21 cellular contexts compared by ENCODE assay signal in genomic region chr5:91095786-91096380, GRCh38.
A peak's percentile ranks its signal among the peaks of the same experiment; 100 is the strongest.
DNase-seq lines count a peak whose midpoint lies in the region; ATAC-seq and TF ChIP-seq lines count a peak whose summit lies in the region.
"Had no signal": no experiment of that assay in that cellular context is flagged by ENCODE, and none has a peak within 500 bp of the region (broad histone marks: within the 10 kb centered on the region; RNA-seq: fewer than 3 reads in every experiment).

No MANE protein-coding gene starts in this region.

- in situ Hi-C loops in ACHN (cut with HindIII; ENCODE audit: low pct_ligation_motif_present, low pct_unique_long_range_greater_than_20kb, low sequenced_read_pairs): no loop called here

- CTCF ChIA-PET in activated CD8-positive, alpha-beta memory T cell treated with anti-CD3 and anti-CD28 coated beads, Interleukin-2, amount 10 ng/mL, durations not matched to agents 7 days and 5 days (lab: Charles Lee): no interaction called here

- H3K36me3 Mint-ChIP-seq in endodermal cell (ENCODE audit: low read depth): peaks cover 6% of the 10 kb centered on the region
- H3K36me3 Mint-ChIP-seq in activated CD8-positive, alpha-beta memory T cell treated with anti-CD3 and anti-CD28 coated beads, Interleukin-2, amount 10 ng/mL, durations not matched to agents 7 days and 5 days: no peaks in the 10 kb centered on the region
- H3K36me3 Mint-ChIP-seq: CD4-positive, alpha-beta memory T cell had no signal

- H3K27ac ChIP-seq in HUES64 (ENCODE audit: low read depth, low read length) (peak overlapping the region; percentile 87; the same call in 1 of the 2 replicates), endodermal cell (ENCODE audit: low read depth, low read length) (no peak overlapping the region)
- H3K27ac ChIP-seq: BLaER1 treated with 17β-estradiol and CSF1 and Interleukin-3, amounts not matched to agents 10 nM and 100 nM; HL-60; Peyer's patch had no signal

- H3K36me3 ChIP-seq in HUES64 (ENCODE audit: insufficient read depth, low read length): no peaks in the 10 kb centered on the region
- no peaks in the 10 kb centered on the region for H3K36me3 ChIP-seq in endodermal cell (ENCODE audit: control insufficient read depth, insufficient read depth, low read length)
- H3K36me3 ChIP-seq: BLaER1 treated with 17β-estradiol and CSF1 and Interleukin-3, amounts not matched to agents 10 nM and 100 nM; Peyer's patch had no signal

- no peaks in the 10 kb centered on the region for H3K9me3 ChIP-seq in HUES64 (ENCODE audit: insufficient read depth, low read depth, low read length)
- H3K9me3 ChIP-seq in endodermal cell (ENCODE audit: control insufficient read depth, low read length): no peaks in the 10 kb centered on the region
- H3K9me3 ChIP-seq: BLaER1 treated with 17β-estradiol and CSF1 and Interleukin-3, amounts not matched to agents 10 nM and 100 nM; Caco-2; Peyer's patch had no signal

- no peak for DNase-seq in endodermal cell
- DNase-seq in kidney tubule cell (ENCODE audit: low spot score): peak; percentile 13
- no peak for DNase-seq in D341Med (ENCODE audit: low spot score)
- no peak for DNase-seq in activated CD8-positive, alpha-beta memory T cell treated with anti-CD3 and anti-CD28 coated beads, Interleukin-2, amount 10 ng/mL, durations not matched to agents 7 days and 5 days
- DNase-seq in ACHN: no peak
- DNase-seq: Caco-2; CD4-positive, alpha-beta memory T cell; DMS153; NCI-H1105; NCI-H146; NCI-H2029 treated with DMSO at 0.1 percent for 48 hours; NCI-H226; NCI-H510A treated with DMSO at 0.1 percent for 48 hours; NCI-H82; Peyer's patch had no signal

- H3K4me1 ChIP-seq in HUES64 (ENCODE audit: insufficient read depth, low read length): peaks cover 41% of the 10 kb centered on the region
- no peaks in the 10 kb centered on the region for H3K4me1 ChIP-seq in endodermal cell (ENCODE audit: control insufficient read depth, insufficient read depth, low read length)
- H3K4me1 ChIP-seq: BLaER1 treated with 17β-estradiol and CSF1 and Interleukin-3, amounts not matched to agents 10 nM and 100 nM; Peyer's patch had no signal

- H3K4me1 Mint-ChIP-seq in endodermal cell: peaks cover 16% of the 10 kb centered on the region
- no peaks in the 10 kb centered on the region for H3K4me1 Mint-ChIP-seq in activated CD8-positive, alpha-beta memory T cell treated with anti-CD3 and anti-CD28 coated beads, Interleukin-2, amount 10 ng/mL, durations not matched to agents 7 days and 5 days
- H3K4me1 Mint-ChIP-seq: CD4-positive, alpha-beta memory T cell; IgD-negative memory B cell had no signal

- ATAC-seq in activated CD8-positive, alpha-beta memory T cell treated with anti-CD3 and anti-CD28 coated beads, Interleukin-2, amount 10 ng/mL, durations not matched to agents 7 days and 5 days: no peak
- no peak for ATAC-seq in GM21360 (IDR thresholded peaks at IDR 0.05; ENCODE audit: unreplicated experiment)
- ATAC-seq: SK-N-SH treated with all-trans-retinoic acid at 6 μM for 48 hours had no signal

- H3K27me3 ChIP-seq in HUES64 (ENCODE audit: insufficient read depth, low read length): no peaks in the 10 kb centered on the region
- H3K27me3 ChIP-seq in endodermal cell (ENCODE audit: control insufficient read depth, insufficient read depth, low read length, poor library complexity, severe bottlenecking): no peaks in the 10 kb centered on the region
- H3K27me3 ChIP-seq: BLaER1 treated with 17β-estradiol and CSF1 and Interleukin-3, amounts not matched to agents 10 nM and 100 nM; Peyer's patch had no signal

- 64% methylated on average over 4 of the region's 6 CpGs for WGBS in HUES64
- 72% methylated on average over 3 to 6 of the region's 6 CpGs for WGBS in endodermal cell (ENCODE audit: insufficient coverage in 1 of 2, insufficient read length in 1 of 2), 2 experiments

- no peaks in the 10 kb centered on the region for H3K27me3 Mint-ChIP-seq in endodermal cell (ENCODE audit: insufficient read depth)
- H3K27me3 Mint-ChIP-seq in activated CD8-positive, alpha-beta memory T cell treated with anti-CD3 and anti-CD28 coated beads, Interleukin-2, amount 10 ng/mL, durations not matched to agents 7 days and 5 days: peaks cover 15% of the 10 kb centered on the region

- H3K4me3 ChIP-seq in HUES64 (ENCODE audit: low read length): peak overlapping the region; percentile 4; the same call in 1 of the 2 replicates
- H3K4me3 ChIP-seq in endodermal cell (ENCODE audit: low read length): no peak overlapping the region
- H3K4me3 ChIP-seq: BLaER1 treated with 17β-estradiol and CSF1 and Interleukin-3, amounts not matched to agents 10 nM and 100 nM; Peyer's patch had no signal

- no peak for TF ChIP-seq CTCF in endodermal cell (conservative IDR thresholded peaks at IDR 0.05)

- H3K9ac ChIP-seq in HUES64 (ENCODE audit: low read depth, low read length) (no peak overlapping the region), endodermal cell (ENCODE audit: extremely low read depth, low read length, poor library complexity, severe bottlenecking) (no peak overlapping the region)
- H3K9ac ChIP-seq: BLaER1 treated with 17β-estradiol and CSF1 and Interleukin-3, amounts not matched to agents 10 nM and 100 nM had no signal

- H3K27ac Mint-ChIP-seq in endodermal cell: peak overlapping the region; percentile 76
- H3K27ac Mint-ChIP-seq in activated CD8-positive, alpha-beta memory T cell treated with anti-CD3 and anti-CD28 coated beads, Interleukin-2, amount 10 ng/mL, durations not matched to agents 7 days and 5 days: no peak overlapping the region
- H3K27ac Mint-ChIP-seq: CD4-positive, alpha-beta memory T cell; IgD-negative memory B cell had no signal

- no peak overlapping the region for H3K4me3 Mint-ChIP-seq in endodermal cell
- no peak overlapping the region for H3K4me3 Mint-ChIP-seq in activated CD8-positive, alpha-beta memory T cell treated with anti-CD3 and anti-CD28 coated beads, Interleukin-2, amount 10 ng/mL, durations not matched to agents 7 days and 5 days
- H3K4me3 Mint-ChIP-seq: CD4-positive, alpha-beta memory T cell; IgD-negative memory B cell had no signal

- no peaks in the 10 kb centered on the region for H3K9me3 Mint-ChIP-seq in endodermal cell
- H3K9me3 Mint-ChIP-seq in activated CD8-positive, alpha-beta memory T cell treated with anti-CD3 and anti-CD28 coated beads, Interleukin-2, amount 10 ng/mL, durations not matched to agents 7 days and 5 days (ENCODE audit: low read depth): no peaks in the 10 kb centered on the region
- H3K9me3 Mint-ChIP-seq: IgD-negative memory B cell had no signal
